8 cellular contexts compared by ENCODE assay signal in the genomic region with DNA sequence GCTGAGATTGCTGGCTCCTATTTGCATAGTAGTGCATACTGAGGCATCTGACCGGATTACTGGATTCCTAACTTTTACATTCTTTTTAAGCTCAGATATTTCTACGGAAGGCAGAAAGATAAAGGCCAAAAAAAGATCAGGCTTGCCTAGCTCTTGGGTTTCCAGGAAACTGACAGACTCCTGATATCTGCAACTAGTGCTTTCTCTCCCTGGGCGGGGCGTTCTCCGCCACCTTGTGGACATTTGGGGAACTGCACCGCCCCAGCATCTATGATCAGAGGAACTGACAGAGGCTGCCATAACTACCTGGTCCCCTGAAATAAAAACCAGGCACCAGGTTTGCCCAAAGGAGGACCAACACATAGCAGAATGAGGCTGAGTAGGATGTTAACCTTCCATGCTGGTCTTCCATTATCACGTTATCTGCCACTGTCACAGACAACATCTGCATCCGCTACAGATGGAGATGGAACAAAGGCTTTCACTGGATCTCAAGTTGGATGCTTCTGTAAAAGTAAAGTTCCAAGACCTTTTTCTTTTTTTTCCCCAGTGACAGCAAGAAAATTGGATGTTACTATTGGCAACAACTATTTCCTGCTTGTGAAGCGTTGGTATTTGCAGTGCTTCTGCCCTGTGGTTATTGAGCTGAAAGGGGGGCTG. TPM values are rescaled to one million over a fixed set of nuclear protein-coding genes. Genes with fewer than 3 reads are reported as not detected.
DNase-seq lines count a peak whose midpoint lies in the region; ATAC-seq, FAIRE-seq and TF ChIP-seq lines count a peak whose summit lies in the region.

No MANE protein-coding gene starts in this region.

- TF ChIP-seq RAD21 in A549 (conservative IDR thresholded peaks at IDR 0.05 in 1 of 2, IDR thresholded peaks at IDR 0.05 in 1 of 2) = peak; percentile 86 to 89

- peak overlapping the region in 1 of 2 experiments; percentile 33; a peak in 3 of 6 replicates for H3K27ac ChIP-seq in A549
- H3K27ac ChIP-seq in caudate nucleus (ENCODE audit: low read depth, low read length) = no peak overlapping the region
- H3K27ac ChIP-seq in left lung = no peak overlapping the region

- no peak overlapping the region for H3K4me3 ChIP-seq in A549
- no peak overlapping the region for H3K4me3 ChIP-seq in left lung

- H3K36me3 ChIP-seq in left lung = no peaks in the 10 kb centered on the region

- no peak for TF ChIP-seq POLR2A in A549 (IDR thresholded peaks at IDR 0.05; ENCODE audit: low read length)
- no peak for TF ChIP-seq POLR2A in GM12891 (IDR thresholded peaks at IDR 0.05; ENCODE audit: low read depth, low read length)

- intact Hi-C loops in left lung (cut with DNase I) = loop anchor here in 1 of 2 donors (5.0 kb wide), 1 partner anchor 126 kb away; no protein-coding TSS in a partner anchor

- no peaks in the 10 kb centered on the region for H3K9me3 ChIP-seq in A549
- no peaks in the 10 kb centered on the region for H3K9me3 ChIP-seq in left lung

- 0 out of 3 replicates have a peak overlapping the region, but pooled peaks have one; percentile 29 for H3K4me2 ChIP-seq in A549

- no peak for TF ChIP-seq EP300 in A549 (IDR thresholded peaks at IDR 0.05)

- DNase-seq in A549 (ENCODE audit: low read depth in 1 of 2, low spot score in 1 of 2) (peak; percentile 37 to 55), GM12891 (ENCODE audit: insufficient read length, low spot score) (peak; percentile 27), NCI-H1417 treated with DMSO at 0.1 percent for 48 hours (lab: John Stamatoyannopoulos, UW) (peak; percentile 9), caudate nucleus (lab: John Stamatoyannopoulos, UW) (peak in 50 of 61 donors; percentile 6 to 72 (median 24)), left lung (peak; percentile 66 to 93)
- peak; percentile 54 to 79 (median 62) for DNase-seq in stimulated activated CD4-positive, alpha-beta T cell treated with anti-CD3 and anti-CD28 coated beads, TNF-alpha, amount 100 ng/mL, for 24 hours (ENCODE audit: low read depth in 3 of 3)

- H3K4me1 ChIP-seq in A549 = peaks cover 6% of the 10 kb centered on the region; the same call in 1 of the 3 replicates
- H3K4me1 ChIP-seq in left lung = no peaks in the 10 kb centered on the region

- ATAC-seq in A549 (peak; percentile 94 to 98), HG02763 (IDR thresholded peaks at IDR 0.05; ENCODE audit: unreplicated experiment) (peak; percentile 83), left lung (peak; percentile 98)
- peak; percentile 64 to 75 for ATAC-seq in activated CD4-positive, CD25-positive, alpha-beta regulatory T cell treated with anti-CD3 and anti-CD28 coated beads, Interleukin-2, amount 50 U/mL, for 24 hours

- no peaks in the 10 kb centered on the region for H3K27me3 ChIP-seq in left lung

- TF ChIP-seq CTCF in A549 (IDR thresholded peaks at IDR 0.05) (peak; percentile 82), left lung (IDR thresholded peaks at IDR 0.05) (peak; percentile 99 to 100)

- FAIRE-seq in A549 (lab: Jason Lieb, UNC) (no peak), GM12891 (lab: Jason Lieb, UNC) (peak; percentile 71)

- WGBS in A549 (ENCODE audit: missing lambda C conversion rate) = 31% methylated on average over 9 of the region's 9 CpGs

- CTCF ChIA-PET in A549 (lab: Yijun Ruan, JAX) = interaction anchor here (0.6 to 11.1 kb wide), 40 partner anchors 8 to 218 kb away, joined by 3 to 161 read pairs (median 4); partner anchors contain the start of gene NT5E

- POLR2A ChIA-PET in A549 (lab: Yijun Ruan, JAX) = interaction anchor here (1.2 kb wide), 2 partner anchors 33 to 78 kb away, joined by 3 to 5 read pairs; partner anchors contain the start of gene NT5E

TF ChIP-seq in A549, 52 proteins besides CTCF, POLR2A, EP300 and RAD21:
- TF ChIP-seq SMC3 (IDR thresholded peaks at IDR 0.05) = peak; percentile 95
- TF ChIP-seq, protein P1, sequence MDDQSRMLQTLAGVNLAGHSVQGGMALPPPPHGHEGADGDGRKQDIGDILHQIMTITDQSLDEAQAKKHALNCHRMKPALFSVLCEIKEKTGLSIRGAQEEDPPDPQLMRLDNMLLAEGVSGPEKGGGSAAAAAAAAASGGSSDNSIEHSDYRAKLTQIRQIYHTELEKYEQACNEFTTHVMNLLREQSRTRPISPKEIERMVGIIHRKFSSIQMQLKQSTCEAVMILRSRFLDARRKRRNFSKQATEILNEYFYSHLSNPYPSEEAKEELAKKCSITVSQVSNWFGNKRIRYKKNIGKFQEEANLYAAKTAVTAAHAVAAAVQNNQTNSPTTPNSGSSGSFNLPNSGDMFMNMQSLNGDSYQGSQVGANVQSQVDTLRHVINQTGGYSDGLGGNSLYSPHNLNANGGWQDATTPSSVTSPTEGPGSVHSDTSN (IDR thresholded peaks at IDR 0.05) = no peak
TF ChIP-seq in A549: peak in this region for 1.

TF ChIP-seq in GM12891, 5 proteins besides CTCF, POLR2A, EP300 and RAD21:
- TF ChIP-seq POU2F2 (IDR thresholded peaks at IDR 0.05; ENCODE audit: low read depth, low read length) (no peak), POLR2AphosphoS5 (IDR thresholded peaks at IDR 0.05; ENCODE audit: low read depth, low read length) (no peak), SPI1 (IDR thresholded peaks at IDR 0.05; ENCODE audit: low read depth, low read length) (0 out of 2 replicates have a peak, but pooled peaks have one; percentile 20)

RNA-seq across cellular contexts. Expression of gene NT5E, which starts 33.3 kb away (rescaled TPM):
- polyA plus RNA-seq in A549 (2011; rRNA removed) (54.8 and 61.0 TPM in 2 replicates), A549 (2017; fragmentation: RNase III; extraction: RNeasy Plus Mini Kit Qiagen cat#74134 plus additional on column Dnase treatment) (16.8 to 20.8 TPM (median 18.9 TPM) in 3 replicates)
- polyA plus RNA-seq in A549 (2012; cell fraction: cytosol; rRNA removed) = 19.3 and 27.1 TPM in 2 replicates
- 18.2 and 40.2 TPM in 2 replicates for polyA plus RNA-seq in A549 (2012; cell fraction: nucleus; rRNA removed)
- polyA minus RNA-seq in A549 (2011; rRNA and poly(A)+ RNA removed) = 34.8 and 36.1 TPM in 2 replicates
- polyA plus RNA-seq in GM12891 (2012; ENCODE audit: low read depth, missing spikeins) = 3.2 TPM
- 1 to 10 TPM; 9.1 to 10.0 TPM for total RNA-seq in left lung

Comparison
In these comparisons a context has a peak if more than half of its experiments do, and no peak if none do; other contexts are left out.
1. DNase-seq: peak in every context shown above with its lines; median percentile 80 in left lung; 62 in stimulated activated CD4-positive, alpha-beta T cell treated with anti-CD3 and anti-CD28 coated beads, TNF-alpha, amount 100 ng/mL, for 24 hours; 46 in A549; 27 in GM12891; 24 in caudate nucleus; 9 in NCI-H1417 treated with DMSO at 0.1 percent for 48 hours.